Comparison of ENCODE assay signal across 15 cellular contexts in genomic region chr3:106193876-106194275, GRCh38.
A peak's percentile ranks its signal among the peaks of the same experiment; 100 is the strongest.
DNase-seq lines count a peak whose midpoint lies in the region; ATAC-seq and TF ChIP-seq lines count a peak whose summit lies in the region.
"Had no signal": no experiment of that assay in that cellular context is flagged by ENCODE, and none has a peak within 500 bp of the region (broad histone marks: within the 10 kb centered on the region; RNA-seq: fewer than 3 reads in every experiment).

No MANE protein-coding gene starts in this region.

- H3K9me1 ChIP-seq in IMR-90 (ENCODE audit: insufficient read depth, low read length) = no peaks in the 10 kb centered on the region

- no peak for ATAC-seq in natural killer cell treated with Interleukin-12 subunit alpha and Interleukin-12 subunit beta and Interleukin-15 and Interleukin-18, amount 100 ng/mL, for 72 hours
- ATAC-seq in natural killer cell = no peak
- ATAC-seq in IMR-90 (ENCODE audit: low read depth) = no peak
- ATAC-seq in HG03045 (IDR thresholded peaks at IDR 0.05; ENCODE audit: unreplicated experiment) = no peak
- ATAC-seq: K562, Right ventricle myocardium inferior had no signal

- H3K4me3 Mint-ChIP-seq in natural killer cell treated with Interleukin-12 subunit alpha and Interleukin-12 subunit beta and Interleukin-15 and Interleukin-18, amount 100 ng/mL, for 72 hours = peak overlapping the region; percentile 14
- H3K4me3 Mint-ChIP-seq in natural killer cell = no peak overlapping the region
- H3K4me3 Mint-ChIP-seq: CD4-positive, alpha-beta T cell had no signal

- no peak overlapping the region for H3K23ac ChIP-seq in IMR-90 (ENCODE audit: low read depth, low read length)

- H4K5ac ChIP-seq in IMR-90 (ENCODE audit: low read depth, low read length) = no peak overlapping the region

- no TSS peak for BruUV-seq in IMR-90 (replicated peaks; lab: Mats Ljungman, UMichigan)

- dilution Hi-C loops in IMR-90 (cut with HindIII; ENCODE audit: low sequenced_read_pairs, unreplicated experiment) = no loop called here

- no peaks in the 10 kb centered on the region for H3K36me3 ChIP-seq in IMR-90 (ENCODE audit: control insufficient read depth, insufficient read depth, low read length)
- H3K36me3 ChIP-seq: HAP-1 had no signal

- peaks cover 37% of the 10 kb centered on the region for H3K36me3 Mint-ChIP-seq in natural killer cell treated with Interleukin-12 subunit alpha and Interleukin-12 subunit beta and Interleukin-15 and Interleukin-18, amount 100 ng/mL, for 72 hours
- no peaks in the 10 kb centered on the region for H3K36me3 Mint-ChIP-seq in natural killer cell

- DNase-seq in natural killer cell treated with Interleukin-12 subunit alpha and Interleukin-12 subunit beta and Interleukin-15 and Interleukin-18, amount 100 ng/mL, for 72 hours (ENCODE audit: low spot score) = no peak
- DNase-seq in natural killer cell (no peak), IMR-90 (peak; percentile 39), fibroblast of mammary gland (ENCODE audit: low read depth) (peak; percentile 25), NCI-H2081 (lab: John Stamatoyannopoulos, UW) (no peak), EL (no peak)
- DNase-seq: CD4-positive, alpha-beta T cell; NCI-H1105; NCI-H1694; NCI-H510A; NCI-H748 treated with DMSO at 0.1 percent for 48 hours had no signal

- intact Hi-C loops in natural killer cell (cut with micrococcal nuclease) (no loop called here), IMR-90 (cut with micrococcal nuclease) (no loop called here)

- no CpG with 5 or more reads among the region's 2 CpGs for WGBS in IMR-90 (ENCODE audit: extremely low coverage in 2 of 2, insufficient read length in 1 of 2), 2 experiments

- no peaks in the 10 kb centered on the region for H3K27me3 Mint-ChIP-seq in natural killer cell treated with Interleukin-12 subunit alpha and Interleukin-12 subunit beta and Interleukin-15 and Interleukin-18, amount 100 ng/mL, for 72 hours
- no peaks in the 10 kb centered on the region for H3K27me3 Mint-ChIP-seq in natural killer cell (ENCODE audit: low read depth in 2 of 2)
- H3K27me3 Mint-ChIP-seq: CD4-positive, alpha-beta T cell had no signal

- H3K18ac ChIP-seq in IMR-90 (ENCODE audit: low read depth, low read length) = no peak overlapping the region

- no peaks in the 10 kb centered on the region for H4K20me1 ChIP-seq in IMR-90 (ENCODE audit: insufficient read depth, low read length)

- H2AK9ac ChIP-seq in IMR-90 (replicated peaks; ENCODE audit: low read depth, low read length, poor library complexity) = no peak overlapping the region

- H3K9me3 ChIP-seq in IMR-90 (ENCODE audit: control insufficient read depth, insufficient read depth, low read length) = no peaks in the 10 kb centered on the region
- H3K9me3 ChIP-seq: HAP-1 had no signal

- H3K27ac Mint-ChIP-seq in natural killer cell treated with Interleukin-12 subunit alpha and Interleukin-12 subunit beta and Interleukin-15 and Interleukin-18, amount 100 ng/mL, for 72 hours = no peak overlapping the region
- no peak overlapping the region for H3K27ac Mint-ChIP-seq in natural killer cell
- H3K27ac Mint-ChIP-seq: CD4-positive, alpha-beta T cell had no signal

- H3K4me2 ChIP-seq in IMR-90 (ENCODE audit: low read depth, low read length) = no peak overlapping the region

- H3K56ac ChIP-seq in IMR-90 (ENCODE audit: extremely low read depth, insufficient read depth, low read length) = no peak overlapping the region

- peaks cover 7% of the 10 kb centered on the region for H3K9me3 Mint-ChIP-seq in natural killer cell treated with Interleukin-12 subunit alpha and Interleukin-12 subunit beta and Interleukin-15 and Interleukin-18, amount 100 ng/mL, for 72 hours
- peaks cover 0 to 2% of the 10 kb centered on the region in 2 donors for H3K9me3 Mint-ChIP-seq in natural killer cell

- no peak overlapping the region for H3K14ac ChIP-seq in IMR-90 (replicated peaks; ENCODE audit: low read depth, low read length)

- no peak overlapping the region for H2BK20ac ChIP-seq in IMR-90 (ENCODE audit: low read depth, low read length)

- no peak overlapping the region for H2BK5ac ChIP-seq in IMR-90 (ENCODE audit: low read depth, low read length, poor library complexity, severe bottlenecking)

- no peak overlapping the region for H2AFZ ChIP-seq in IMR-90 (replicated peaks; ENCODE audit: low read length, poor library complexity)

- no peak overlapping the region for H2AK5ac ChIP-seq in IMR-90 (ENCODE audit: low read depth, low read length)

- TF ChIP-seq CTCF in natural killer cell (IDR thresholded peaks at IDR 0.05) (no peak), IMR-90 (conservative IDR thresholded peaks at IDR 0.05; ENCODE audit: low read depth, low read length) (no peak), fibroblast of mammary gland (conservative IDR thresholded peaks at IDR 0.05; ENCODE audit: control insufficient read depth, insufficient read depth, low read depth, low read length) (no peak)

- POLR2A ChIA-PET in IMR-90 (lab: Charles Lee; ENCODE audit: unreplicated experiment) = no interaction called here

- H4K8ac ChIP-seq in IMR-90 (ENCODE audit: low read depth in 2 of 2, low read length in 2 of 2) = no peak overlapping the region

- no peaks in the 10 kb centered on the region for H3K4me1 ChIP-seq in IMR-90 (ENCODE audit: control insufficient read depth, insufficient read depth, low read length)
- H3K4me1 ChIP-seq: HAP-1 had no signal

- H4K91ac ChIP-seq in IMR-90 (ENCODE audit: insufficient read depth, low read depth, low read length) = no peak overlapping the region

- H2BK15ac ChIP-seq in IMR-90 (ENCODE audit: low read depth, low read length) = no peak overlapping the region

- no peak for TF ChIP-seq POLR2A in IMR-90 (IDR thresholded peaks at IDR 0.05; ENCODE audit: low read depth, low read length)

- CTCF ChIA-PET in IMR-90 (lab: Yijun Ruan, JAX) = no interaction called here

- H3K27ac ChIP-seq in IMR-90 (ENCODE audit: insufficient read depth, low read length) = no peak overlapping the region

- no peak overlapping the region for H2BK120ac ChIP-seq in IMR-90 (ENCODE audit: low read depth, low read length)

- no peak overlapping the region for H3K9ac ChIP-seq in IMR-90 (ENCODE audit: low read depth, low read length)

- H3K79me1 ChIP-seq in IMR-90 (ENCODE audit: low read depth in 1 of 2, low read length in 2 of 2) = no peaks in the 10 kb centered on the region

- in situ Hi-C loops in IMR-90 (cut with MboI; ENCODE audit: low sequenced_read_pairs) = no loop called here

- H3K4me3 ChIP-seq in IMR-90 (ENCODE audit: insufficient read depth, low read depth, low read length) (no peak overlapping the region), fibroblast of mammary gland (ENCODE audit: control insufficient read depth, low read depth, low read length) (no peak overlapping the region)
- H3K4me3 ChIP-seq: HAP-1, K562 had no signal

- no peak for TF ChIP-seq RAD21 in IMR-90 (IDR thresholded peaks at IDR 0.05; ENCODE audit: low read length)

- H3K27me3 ChIP-seq in IMR-90 (ENCODE audit: control insufficient read depth, insufficient read depth, low read length) = no peaks in the 10 kb centered on the region

- peaks cover 3 to 19% of the 10 kb centered on the region in 2 donors for H3K4me1 Mint-ChIP-seq in natural killer cell treated with Interleukin-12 subunit alpha and Interleukin-12 subunit beta and Interleukin-15 and Interleukin-18, amount 100 ng/mL, for 72 hours (ENCODE audit: low read depth in 2 of 2)
- H3K4me1 Mint-ChIP-seq in natural killer cell = no peaks in the 10 kb centered on the region

- no peak overlapping the region for H3K4ac ChIP-seq in IMR-90 (ENCODE audit: low read depth, low read length)

TF ChIP-seq in IMR-90, 13 proteins besides CTCF, POLR2A, EP300 and RAD21:
- TF ChIP-seq CEBPB (IDR thresholded peaks at IDR 0.05; ENCODE audit: low read depth, low read length) = no peak
- TF ChIP-seq NFE2L2 (IDR thresholded peaks at IDR 0.05; ENCODE audit: low read depth, low read length) = no peak
- TF ChIP-seq, protein P1, sequence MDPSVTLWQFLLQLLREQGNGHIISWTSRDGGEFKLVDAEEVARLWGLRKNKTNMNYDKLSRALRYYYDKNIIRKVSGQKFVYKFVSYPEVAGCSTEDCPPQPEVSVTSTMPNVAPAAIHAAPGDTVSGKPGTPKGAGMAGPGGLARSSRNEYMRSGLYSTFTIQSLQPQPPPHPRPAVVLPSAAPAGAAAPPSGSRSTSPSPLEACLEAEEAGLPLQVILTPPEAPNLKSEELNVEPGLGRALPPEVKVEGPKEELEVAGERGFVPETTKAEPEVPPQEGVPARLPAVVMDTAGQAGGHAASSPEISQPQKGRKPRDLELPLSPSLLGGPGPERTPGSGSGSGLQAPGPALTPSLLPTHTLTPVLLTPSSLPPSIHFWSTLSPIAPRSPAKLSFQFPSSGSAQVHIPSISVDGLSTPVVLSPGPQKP (IDR thresholded peaks at IDR 0.05; ENCODE audit: borderline replicate concordance, low read depth, low read length) = no peak
- no peak for TF ChIP-seq SMC3 (IDR thresholded peaks at IDR 0.05; ENCODE audit: low read depth, low read length)
- TF ChIP-seq, protein P2, sequence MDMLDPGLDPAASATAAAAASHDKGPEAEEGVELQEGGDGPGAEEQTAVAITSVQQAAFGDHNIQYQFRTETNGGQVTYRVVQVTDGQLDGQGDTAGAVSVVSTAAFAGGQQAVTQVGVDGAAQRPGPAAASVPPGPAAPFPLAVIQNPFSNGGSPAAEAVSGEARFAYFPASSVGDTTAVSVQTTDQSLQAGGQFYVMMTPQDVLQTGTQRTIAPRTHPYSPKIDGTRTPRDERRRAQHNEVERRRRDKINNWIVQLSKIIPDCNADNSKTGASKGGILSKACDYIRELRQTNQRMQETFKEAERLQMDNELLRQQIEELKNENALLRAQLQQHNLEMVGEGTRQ (IDR thresholded peaks at IDR 0.05; ENCODE audit: low read depth, low read length) = no peak
- TF ChIP-seq MAFK (IDR thresholded peaks at IDR 0.05; ENCODE audit: low read depth, low read length) = no peak
- no peak for TF ChIP-seq MXI1 (IDR thresholded peaks at IDR 0.05; ENCODE audit: borderline replicate concordance, low read depth, low read length)
- TF ChIP-seq CHD1 (IDR thresholded peaks at IDR 0.05; ENCODE audit: low read depth, low read length) = no peak
- TF ChIP-seq RCOR1 (IDR thresholded peaks at IDR 0.05; ENCODE audit: insufficient replicate concordance, low read length) = no peak
- TF ChIP-seq MAZ (IDR thresholded peaks at IDR 0.05; ENCODE audit: borderline replicate concordance, low read depth, low read length) = no peak

Comparison
In these comparisons a context has a peak if more than half of its experiments do, and no peak if none do; other contexts are left out.
1. DNase-seq: peak in IMR-90 (single experiment) and fibroblast of mammary gland (single experiment); none in natural killer cell treated with Interleukin-12 subunit alpha and Interleukin-12 subunit beta and Interleukin-15 and Interleukin-18, amount 100 ng/mL, for 72 hours (single experiment), natural killer cell (single experiment), NCI-H2081 (0 of 2) and EL (single experiment).